8 cellular contexts compared by ENCODE assay signal in genomic region chr6:166957087-166957804, GRCh38. TPM values are rescaled to one million over a fixed set of nuclear protein-coding genes. Genes with fewer than 3 reads are reported as not detected.
DNase-seq lines count a peak whose midpoint lies in the region; ATAC-seq, FAIRE-seq and TF ChIP-seq lines count a peak whose summit lies in the region.

No MANE protein-coding gene starts in this region.

- no peaks in the 10 kb centered on the region for H3K9me3 ChIP-seq in effector memory CD4-positive, alpha-beta T cell (ENCODE audit: control insufficient read depth, low read length)
- H3K9me3 ChIP-seq in thymus (ENCODE audit: control insufficient read depth): no peaks in the 10 kb centered on the region

- peak overlapping the region; percentile 82 for H3K27ac ChIP-seq in effector memory CD4-positive, alpha-beta T cell (ENCODE audit: insufficient read depth, low read length, poor library complexity, severe bottlenecking)
- H3K27ac ChIP-seq in thymus (ENCODE audit: low read depth): peak overlapping the region; percentile 99

- peaks cover 36% of the 10 kb centered on the region for H3K4me1 Mint-ChIP-seq in mesothelial cell of epicardium

- no peak for TF ChIP-seq CTCF in mesothelial cell of epicardium (IDR thresholded peaks at IDR 0.05; ENCODE audit: unreplicated experiment)

- H3K36me3 ChIP-seq in effector memory CD4-positive, alpha-beta T cell (ENCODE audit: control insufficient read depth, insufficient read depth, low read length): no peaks in the 10 kb centered on the region
- no peaks in the 10 kb centered on the region for H3K36me3 ChIP-seq in thymus (ENCODE audit: control insufficient read depth, insufficient read depth)

- FAIRE-seq in GM12891 (lab: Jason Lieb, UNC): peak; percentile 79

- H3K4me1 ChIP-seq in effector memory CD4-positive, alpha-beta T cell (ENCODE audit: control insufficient read depth, insufficient read depth, low read length, poor library complexity, severe bottlenecking): peaks cover 64% of the 10 kb centered on the region
- H3K4me1 ChIP-seq in thymus (ENCODE audit: control insufficient read depth, insufficient read depth, low read length): peaks cover 30% of the 10 kb centered on the region

- no peaks in the 10 kb centered on the region for H3K27me3 ChIP-seq in effector memory CD4-positive, alpha-beta T cell (replicated peaks; ENCODE audit: control insufficient read depth, insufficient read depth, low read length, poor library complexity, severe bottlenecking)
- no peaks in the 10 kb centered on the region for H3K27me3 ChIP-seq in thymus (ENCODE audit: control insufficient read depth, insufficient read depth)

- in situ Hi-C loops in KBM-7 (cut with MboI; ENCODE audit: low pct_unique_long_range_greater_than_20kb, low sequenced_read_pairs): no loop called here

- peak overlapping the region; percentile 96 for H3K4me3 ChIP-seq in effector memory CD4-positive, alpha-beta T cell (ENCODE audit: insufficient read depth, low read depth, low read length, poor library complexity, severe bottlenecking)
- peak overlapping the region; percentile 68 for H3K4me3 ChIP-seq in thymus (ENCODE audit: low read length)

- peak; percentile 48 for ATAC-seq in GM21723 (IDR thresholded peaks at IDR 0.05; ENCODE audit: unreplicated experiment)

- DNase-seq in GM12891 (ENCODE audit: insufficient read length, low spot score) (no peak), KBM-7 (peak; percentile 68), mesothelial cell of epicardium (ENCODE audit: low spot score in 2 of 2, unreplicated experiment in 2 of 2) (peak in 1 of 2 experiments; percentile 45), GOT3 (lab: John Stamatoyannopoulos, UW) (no peak)
- peak; percentile 61 for DNase-seq in activated CD4-positive, CD25-positive, alpha-beta regulatory T cell treated with anti-CD3 and anti-CD28 coated beads, Interleukin-2, amount 50 U/mL, for 72 hours
- peak in 2 of 3 donors; percentile 29 to 44 for DNase-seq in effector memory CD4-positive, alpha-beta T cell

- 8% methylated on average over 26 of the region's 26 CpGs for WGBS in thymus

- H3K9me3 Mint-ChIP-seq in mesothelial cell of epicardium: no peaks in the 10 kb centered on the region

- peaks cover 2% of the 10 kb centered on the region for H3K27me3 Mint-ChIP-seq in mesothelial cell of epicardium (ENCODE audit: low read depth)

- H3K27ac Mint-ChIP-seq in mesothelial cell of epicardium: peak overlapping the region; percentile 89

- H3K36me3 Mint-ChIP-seq in mesothelial cell of epicardium: no peaks in the 10 kb centered on the region

- no peak for TF ChIP-seq POLR2A in GM12891 (IDR thresholded peaks at IDR 0.05; ENCODE audit: low read depth, low read length)

- peak overlapping the region; percentile 85 for H3K4me3 Mint-ChIP-seq in mesothelial cell of epicardium

TF ChIP-seq in GM12891, 5 proteins besides CTCF, POLR2A, EP300 and RAD21:
- TF ChIP-seq SPI1 (IDR thresholded peaks at IDR 0.05; ENCODE audit: low read depth, low read length): no peak
- TF ChIP-seq POU2F2 (IDR thresholded peaks at IDR 0.05; ENCODE audit: low read depth, low read length): no peak
- TF ChIP-seq TAF1 (IDR thresholded peaks at IDR 0.05; ENCODE audit: low read depth, low read length): no peak
- no peak; the same call in none of the 2 replicates for TF ChIP-seq POLR2AphosphoS5 (IDR thresholded peaks at IDR 0.05; ENCODE audit: low read depth, low read length)
- no peak for TF ChIP-seq PAX5 (IDR thresholded peaks at IDR 0.05; ENCODE audit: insufficient read depth, low read length, severe bottlenecking)

RNA-seq across cellular contexts. Expression of gene RNASET2, which starts 0.9 kb away (rescaled TPM):
- polyA plus RNA-seq in GM12891 (2012; ENCODE audit: low read depth, missing spikeins): 229 TPM
- 37.0 to 42.3 TPM (median 41.5 TPM) in 3 replicates for total RNA-seq in mesothelial cell of epicardium
- polyA plus RNA-seq in thymus: 151 TPM

RNA-seq across cellular contexts. Expression of gene CEP43, which starts 42.0 kb away (rescaled TPM):
- 14.7 TPM for polyA plus RNA-seq in GM12891 (2012; ENCODE audit: low read depth, missing spikeins)
- total RNA-seq in mesothelial cell of epicardium: 24.9 to 27.9 TPM (median 27.5 TPM) in 3 replicates
- polyA plus RNA-seq in thymus: 15.8 TPM

Comparison
In these comparisons a context has a peak if more than half of its experiments do, and no peak if none do; other contexts are left out.
1. DNase-seq: peak in KBM-7 (single experiment), activated CD4-positive, CD25-positive, alpha-beta regulatory T cell treated with anti-CD3 and anti-CD28 coated beads, Interleukin-2, amount 50 U/mL, for 72 hours (single experiment) and effector memory CD4-positive, alpha-beta T cell (2 of 3); none in GM12891 (single experiment) and GOT3 (single experiment).